Comparison of ENCODE assay signal across 1 cellular context in the genomic region with DNA sequence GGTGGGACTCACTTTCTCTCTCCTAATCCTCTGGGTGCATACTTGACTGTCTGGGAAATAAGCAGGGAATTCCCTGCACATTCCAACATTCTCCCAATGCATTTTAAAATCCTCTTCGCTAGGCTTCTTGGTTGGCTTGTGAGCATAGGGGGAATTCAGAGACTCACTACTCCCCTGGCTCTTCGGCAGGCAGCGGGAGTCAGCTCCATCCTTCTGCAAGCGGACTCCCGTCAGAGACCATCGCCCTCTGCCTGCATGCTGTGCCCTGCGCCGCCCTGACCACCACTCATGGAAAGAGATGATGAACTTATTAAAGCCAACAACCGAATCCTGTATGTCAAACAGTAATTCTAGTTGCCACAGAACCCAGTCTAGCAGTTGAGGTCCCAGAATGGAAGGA.
TF ChIP-seq lines count a peak whose summit lies in the region.

No MANE protein-coding gene starts in this region.

TF ChIP-seq in WTC11, 78 proteins besides CTCF, POLR2A, EP300 and RAD21 (continued from another document):
- TF ChIP-seq, protein P1, sequence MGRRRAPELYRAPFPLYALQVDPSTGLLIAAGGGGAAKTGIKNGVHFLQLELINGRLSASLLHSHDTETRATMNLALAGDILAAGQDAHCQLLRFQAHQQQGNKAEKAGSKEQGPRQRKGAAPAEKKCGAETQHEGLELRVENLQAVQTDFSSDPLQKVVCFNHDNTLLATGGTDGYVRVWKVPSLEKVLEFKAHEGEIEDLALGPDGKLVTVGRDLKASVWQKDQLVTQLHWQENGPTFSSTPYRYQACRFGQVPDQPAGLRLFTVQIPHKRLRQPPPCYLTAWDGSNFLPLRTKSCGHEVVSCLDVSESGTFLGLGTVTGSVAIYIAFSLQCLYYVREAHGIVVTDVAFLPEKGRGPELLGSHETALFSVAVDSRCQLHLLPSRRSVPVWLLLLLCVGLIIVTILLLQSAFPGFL (CRISPR knock-in tag; IDR thresholded peaks at IDR 0.05; ENCODE audit: borderline replicate concordance) = no peak
- TF ChIP-seq, protein P2, sequence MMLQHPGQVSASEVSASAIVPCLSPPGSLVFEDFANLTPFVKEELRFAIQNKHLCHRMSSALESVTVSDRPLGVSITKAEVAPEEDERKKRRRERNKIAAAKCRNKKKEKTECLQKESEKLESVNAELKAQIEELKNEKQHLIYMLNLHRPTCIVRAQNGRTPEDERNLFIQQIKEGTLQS (CRISPR knock-in tag; conservative IDR thresholded peaks at IDR 0.05) = no peak
- no peak for TF ChIP-seq SP1 (CRISPR knock-in tag; conservative IDR thresholded peaks at IDR 0.05)
- TF ChIP-seq, protein P3, sequence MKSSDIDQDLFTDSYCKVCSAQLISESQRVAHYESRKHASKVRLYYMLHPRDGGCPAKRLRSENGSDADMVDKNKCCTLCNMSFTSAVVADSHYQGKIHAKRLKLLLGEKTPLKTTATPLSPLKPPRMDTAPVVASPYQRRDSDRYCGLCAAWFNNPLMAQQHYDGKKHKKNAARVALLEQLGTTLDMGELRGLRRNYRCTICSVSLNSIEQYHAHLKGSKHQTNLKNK (CRISPR knock-in tag; IDR thresholded peaks at IDR 0.05) = no peak
- TF ChIP-seq, protein P4, sequence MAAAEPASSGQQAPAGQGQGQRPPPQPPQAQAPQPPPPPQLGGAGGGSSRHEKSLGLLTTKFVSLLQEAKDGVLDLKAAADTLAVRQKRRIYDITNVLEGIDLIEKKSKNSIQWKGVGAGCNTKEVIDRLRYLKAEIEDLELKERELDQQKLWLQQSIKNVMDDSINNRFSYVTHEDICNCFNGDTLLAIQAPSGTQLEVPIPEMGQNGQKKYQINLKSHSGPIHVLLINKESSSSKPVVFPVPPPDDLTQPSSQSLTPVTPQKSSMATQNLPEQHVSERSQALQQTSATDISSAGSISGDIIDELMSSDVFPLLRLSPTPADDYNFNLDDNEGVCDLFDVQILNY (CRISPR knock-in tag; IDR thresholded peaks at IDR 0.05) = no peak
- TF ChIP-seq, protein P5, sequence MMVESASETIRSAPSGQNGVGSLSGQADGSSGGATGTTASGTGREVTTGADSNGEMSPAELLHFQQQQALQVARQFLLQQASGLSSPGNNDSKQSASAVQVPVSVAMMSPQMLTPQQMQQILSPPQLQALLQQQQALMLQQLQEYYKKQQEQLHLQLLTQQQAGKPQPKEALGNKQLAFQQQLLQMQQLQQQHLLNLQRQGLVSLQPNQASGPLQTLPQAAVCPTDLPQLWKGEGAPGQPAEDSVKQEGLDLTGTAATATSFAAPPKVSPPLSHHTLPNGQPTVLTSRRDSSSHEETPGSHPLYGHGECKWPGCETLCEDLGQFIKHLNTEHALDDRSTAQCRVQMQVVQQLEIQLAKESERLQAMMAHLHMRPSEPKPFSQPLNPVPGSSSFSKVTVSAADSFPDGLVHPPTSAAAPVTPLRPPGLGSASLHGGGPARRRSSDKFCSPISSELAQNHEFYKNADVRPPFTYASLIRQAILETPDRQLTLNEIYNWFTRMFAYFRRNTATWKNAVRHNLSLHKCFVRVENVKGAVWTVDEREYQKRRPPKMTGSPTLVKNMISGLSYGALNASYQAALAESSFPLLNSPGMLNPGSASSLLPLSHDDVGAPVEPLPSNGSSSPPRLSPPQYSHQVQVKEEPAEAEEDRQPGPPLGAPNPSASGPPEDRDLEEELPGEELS (CRISPR knock-in tag; IDR thresholded peaks at IDR 0.05) = no peak
